16 cellular contexts compared by ENCODE assay signal in genomic region chr3:30481241-30481640, GRCh38.
A peak's percentile ranks its signal among the peaks of the same experiment; 100 is the strongest.
DNase-seq lines count a peak whose midpoint lies in the region; ATAC-seq lines count a peak whose summit lies in the region.
"Had no signal": no experiment of that assay in that cellular context is flagged by ENCODE, and none has a peak within 500 bp of the region (broad histone marks: within the 10 kb centered on the region; RNA-seq: fewer than 3 reads in every experiment).

No MANE protein-coding gene starts in this region.

- no peak overlapping the region for H3K4me3 Mint-ChIP-seq in activated CD4-positive, alpha-beta T cell treated with anti-CD3 and anti-CD28 coated beads for 36 hours
- H3K4me3 Mint-ChIP-seq in activated naive CD8-positive, alpha-beta T cell treated with anti-CD3 and anti-CD28 coated beads, Interleukin-2, amount 50 U/mL, for 24 hours, result no peak overlapping the region
- no peak overlapping the region for H3K4me3 Mint-ChIP-seq in activated naive CD8-positive, alpha-beta T cell treated with anti-CD3 and anti-CD28 coated beads for 36 hours
- H3K4me3 Mint-ChIP-seq: CD14-positive monocyte; CD4-positive, alpha-beta memory T cell; GM23338 had no signal

- DNase-seq in activated CD4-positive, alpha-beta T cell treated with anti-CD3 and anti-CD28 coated beads for 36 hours, result no peak
- no peak for DNase-seq in activated CD4-positive, alpha-beta T cell treated with anti-CD3 and anti-CD28 coated beads for 4 hours
- no peak for DNase-seq in activated naive CD8-positive, alpha-beta T cell treated with anti-CD3 and anti-CD28 coated beads, Interleukin-2, amount 50 U/mL, for 24 hours
- DNase-seq in activated naive CD8-positive, alpha-beta T cell treated with anti-CD3 and anti-CD28 coated beads for 36 hours, result no peak
- no peak for DNase-seq in stimulated activated naive CD8-positive, alpha-beta T cell treated with anti-CD3 and anti-CD28 coated beads, Interleukin-15, Interleukin-2, amounts not matched to agents 100 U/mL and 50 U/mL, for 24 hours
- no peak for DNase-seq in NCI-H1694 (lab: John Stamatoyannopoulos, UW)
- DNase-seq in stimulated activated CD4-positive, alpha-beta T cell treated with anti-CD3 and anti-CD28 coated beads, Interleukin-4, amount 100 ng/mL, for 24 hours, result no peak
- DNase-seq: AML-193; CD4-positive, alpha-beta memory T cell; DMS153; DMS79; GDM1; HCEC 1CT had no signal

- intact Hi-C loops in activated CD4-positive, alpha-beta T cell treated with anti-CD3 and anti-CD28 coated beads for 36 hours (cut with DNase I, micrococcal nuclease), result no loop called here

- peaks cover 6% of the 10 kb centered on the region for H3K36me3 Mint-ChIP-seq in activated CD4-positive, alpha-beta T cell treated with anti-CD3 and anti-CD28 coated beads for 36 hours (ENCODE audit: low read depth)
- peaks cover 6% of the 10 kb centered on the region for H3K36me3 Mint-ChIP-seq in activated naive CD8-positive, alpha-beta T cell treated with anti-CD3 and anti-CD28 coated beads, Interleukin-2, amount 50 U/mL, for 24 hours (ENCODE audit: low read depth)
- H3K36me3 Mint-ChIP-seq in activated naive CD8-positive, alpha-beta T cell treated with anti-CD3 and anti-CD28 coated beads for 36 hours, result peaks cover 10% of the 10 kb centered on the region
- H3K36me3 Mint-ChIP-seq: CD14-positive monocyte; CD4-positive, alpha-beta memory T cell had no signal

- no peak overlapping the region for H3K27ac Mint-ChIP-seq in activated CD4-positive, alpha-beta T cell treated with anti-CD3 and anti-CD28 coated beads for 36 hours
- no peak overlapping the region for H3K27ac Mint-ChIP-seq in activated naive CD8-positive, alpha-beta T cell treated with anti-CD3 and anti-CD28 coated beads, Interleukin-2, amount 50 U/mL, for 24 hours
- H3K27ac Mint-ChIP-seq in activated naive CD8-positive, alpha-beta T cell treated with anti-CD3 and anti-CD28 coated beads for 36 hours, result no peak overlapping the region
- H3K27ac Mint-ChIP-seq: CD14-positive monocyte; CD4-positive, alpha-beta memory T cell; GM23338 had no signal

- no peaks in the 10 kb centered on the region for H3K27me3 Mint-ChIP-seq in activated CD4-positive, alpha-beta T cell treated with anti-CD3 and anti-CD28 coated beads for 36 hours
- H3K27me3 Mint-ChIP-seq in activated naive CD8-positive, alpha-beta T cell treated with anti-CD3 and anti-CD28 coated beads, Interleukin-2, amount 50 U/mL, for 24 hours, result no peaks in the 10 kb centered on the region
- no peaks in the 10 kb centered on the region for H3K27me3 Mint-ChIP-seq in activated naive CD8-positive, alpha-beta T cell treated with anti-CD3 and anti-CD28 coated beads for 36 hours
- H3K27me3 Mint-ChIP-seq: CD4-positive, alpha-beta memory T cell had no signal

- peak; percentile 67 for ATAC-seq in activated CD4-positive, alpha-beta T cell treated with anti-CD3 and anti-CD28 coated beads for 36 hours
- peak; percentile 56 for ATAC-seq in activated naive CD8-positive, alpha-beta T cell treated with anti-CD3 and anti-CD28 coated beads, Interleukin-2, amount 50 U/mL, for 24 hours
- peak; percentile 63 for ATAC-seq in stimulated activated naive CD8-positive, alpha-beta T cell treated with anti-CD3 and anti-CD28 coated beads, Interleukin-15, Interleukin-2, amounts not matched to agents 100 U/mL and 50 U/mL, for 24 hours
- ATAC-seq: A549, GM23338 had no signal

- CTCF ChIA-PET in activated CD4-positive, alpha-beta T cell treated with anti-CD3 and anti-CD28 coated beads for 36 hours (lab: Charles Lee), result no interaction called here

- POLR2A ChIA-PET in activated CD4-positive, alpha-beta T cell treated with anti-CD3 and anti-CD28 coated beads for 36 hours (lab: Charles Lee), result no interaction called here

- H3K4me1 Mint-ChIP-seq in activated CD4-positive, alpha-beta T cell treated with anti-CD3 and anti-CD28 coated beads for 36 hours, result peaks cover 24% of the 10 kb centered on the region
- peaks cover 35% of the 10 kb centered on the region for H3K4me1 Mint-ChIP-seq in activated naive CD8-positive, alpha-beta T cell treated with anti-CD3 and anti-CD28 coated beads, Interleukin-2, amount 50 U/mL, for 24 hours
- peaks cover 24% of the 10 kb centered on the region for H3K4me1 Mint-ChIP-seq in activated naive CD8-positive, alpha-beta T cell treated with anti-CD3 and anti-CD28 coated beads for 36 hours
- H3K4me1 Mint-ChIP-seq: GM23338 had no signal

- H3K9me3 Mint-ChIP-seq in activated CD4-positive, alpha-beta T cell treated with anti-CD3 and anti-CD28 coated beads for 36 hours (ENCODE audit: low read depth), result peaks cover 8% of the 10 kb centered on the region
- peaks cover 12% of the 10 kb centered on the region for H3K9me3 Mint-ChIP-seq in activated naive CD8-positive, alpha-beta T cell treated with anti-CD3 and anti-CD28 coated beads, Interleukin-2, amount 50 U/mL, for 24 hours
- H3K9me3 Mint-ChIP-seq in activated naive CD8-positive, alpha-beta T cell treated with anti-CD3 and anti-CD28 coated beads for 36 hours, result peaks cover 10% of the 10 kb centered on the region
